In the genomic region with DNA sequence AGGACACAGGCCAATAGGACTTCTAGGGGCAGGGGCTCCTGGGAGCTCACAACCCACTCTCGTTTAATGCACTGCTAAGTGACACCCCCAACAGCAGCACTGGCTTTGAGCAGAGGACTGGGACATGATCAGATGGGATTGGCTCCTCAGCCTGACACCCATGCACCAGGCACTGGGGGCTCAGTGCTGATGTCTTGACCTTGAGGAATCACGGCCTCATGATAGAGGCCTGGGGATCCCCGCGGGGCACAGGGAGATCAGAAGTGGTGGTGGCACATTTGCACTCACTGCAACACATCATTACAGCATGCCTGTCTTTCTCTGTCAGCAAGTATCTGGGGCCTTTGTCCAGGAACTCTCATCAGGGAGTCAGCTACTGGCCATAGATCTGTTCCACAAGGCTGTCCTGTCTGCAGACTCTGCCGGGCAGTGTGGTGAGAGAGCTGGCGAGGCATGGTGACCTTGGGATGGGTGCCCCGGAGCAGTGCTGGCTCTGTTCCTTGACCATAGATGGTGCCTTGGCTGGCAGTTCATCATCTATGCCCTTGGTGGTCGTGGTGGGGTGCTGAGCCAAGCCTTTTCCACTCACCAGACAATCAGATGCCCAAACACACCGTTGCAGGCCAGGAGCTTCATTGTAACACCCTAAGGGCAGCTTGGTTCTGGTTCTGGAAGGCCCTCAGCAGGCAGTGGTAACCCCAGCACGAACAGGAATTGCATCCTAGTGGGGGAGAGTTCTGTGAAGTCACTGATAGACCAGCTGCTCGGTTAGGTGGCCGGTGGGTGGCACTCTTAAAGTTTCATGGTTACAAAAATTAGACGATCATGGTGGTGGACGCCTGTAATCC, we compare ENCODE assay signal across 14 cellular contexts. TPM values are rescaled to one million over a fixed set of nuclear protein-coding genes. Genes with fewer than 3 reads are reported as not detected.
DNase-seq lines count a peak whose midpoint lies in the region; ATAC-seq and TF ChIP-seq lines count a peak whose summit lies in the region.
"Had no signal": no experiment of that assay in that cellular context is flagged by ENCODE, and none has a peak within 500 bp of the region (broad histone marks: within the 10 kb centered on the region; RNA-seq: fewer than 3 reads in every experiment).

No MANE protein-coding gene starts in this region.

- TF ChIP-seq CTCF in adrenal gland (IDR thresholded peaks at IDR 0.05) (no peak), left ventricle myocardium inferior (IDR thresholded peaks at IDR 0.05; ENCODE audit: borderline replicate concordance) (no peak), testis (IDR thresholded peaks at IDR 0.05) (no peak)

- H3K36me3 ChIP-seq in Karpas-422 (ENCODE audit: insufficient read depth, low read length) (no peaks in the 10 kb centered on the region), adrenal gland (replicated peaks in 1 of 2) (no peaks in the 10 kb centered on the region), left ventricle myocardium inferior (no peaks in the 10 kb centered on the region), testis (ENCODE audit: low read depth, missing control alignments) (no peaks in the 10 kb centered on the region)

- H3K27ac ChIP-seq in Karpas-422 (ENCODE audit: low read length) (no peak overlapping the region), adrenal gland (no peak overlapping the region), left ventricle myocardium inferior (replicated peaks) (peak overlapping the region; percentile 38), testis (no peak overlapping the region)

- no peak overlapping the region for H3K4me2 ChIP-seq in Karpas-422 (ENCODE audit: low read depth, low read length, poor library complexity, severe bottlenecking)

- no peaks in the 10 kb centered on the region for H4K20me1 ChIP-seq in Karpas-422 (ENCODE audit: insufficient read depth, low read depth, low read length)

- intact Hi-C loops in adrenal gland (cut with DNase I) = loop anchor here (5.0 to 10.0 kb wide), 2 partner anchors 175 to 177 kb away; no protein-coding TSS in a partner anchor
- intact Hi-C loops in left ventricle myocardium inferior (cut with micrococcal nuclease) = no loop called here
- intact Hi-C loops in testis (cut with DNase I; ENCODE audit: low total_unique reads) = no loop called here

- H2AFZ ChIP-seq in Karpas-422 (ENCODE audit: low read length) = no peak overlapping the region

- H3K4me1 ChIP-seq in Karpas-422 (ENCODE audit: low read length) (peaks cover 69% of the 10 kb centered on the region), adrenal gland (replicated peaks in 1 of 2) (no peaks in the 10 kb centered on the region), left ventricle myocardium inferior (peaks cover 6% of the 10 kb centered on the region), testis (peaks cover 7% of the 10 kb centered on the region)

- H3K9ac ChIP-seq in Karpas-422 (ENCODE audit: low read length) = peak overlapping the region; percentile 12; the same call in 1 of the 2 replicates

- H3K4me3 ChIP-seq in Karpas-422 (ENCODE audit: low read length) = no peak overlapping the region
- no peak overlapping the region for H3K4me3 ChIP-seq in adrenal gland
- H3K4me3 ChIP-seq in left ventricle myocardium inferior = no peak overlapping the region
- no peak overlapping the region for H3K4me3 ChIP-seq in testis

- H3K9me3 ChIP-seq in Karpas-422 (ENCODE audit: low read length) (no peaks in the 10 kb centered on the region), adrenal gland (replicated peaks in 1 of 3) (no peaks in the 10 kb centered on the region), left ventricle myocardium inferior (replicated peaks) (no peaks in the 10 kb centered on the region), testis (no peaks in the 10 kb centered on the region)

- no peaks in the 10 kb centered on the region for H3K27me3 ChIP-seq in Karpas-422 (ENCODE audit: low read length)
- H3K27me3 ChIP-seq in adrenal gland = no peaks in the 10 kb centered on the region
- no peaks in the 10 kb centered on the region for H3K27me3 ChIP-seq in left ventricle myocardium inferior (ENCODE audit: low read depth)
- H3K27me3 ChIP-seq in testis = no peaks in the 10 kb centered on the region

- TF ChIP-seq POLR2A in adrenal gland (IDR thresholded peaks at IDR 0.05) (no peak), testis (IDR thresholded peaks at IDR 0.05) (no peak)

- no peak for ATAC-seq in HG03469 (IDR thresholded peaks at IDR 0.05; ENCODE audit: unreplicated experiment)
- ATAC-seq in HG03045 (IDR thresholded peaks at IDR 0.05; ENCODE audit: unreplicated experiment) = no peak

- H3K9me2 ChIP-seq in Karpas-422 (replicated peaks; ENCODE audit: insufficient read depth, low read length) = no peaks in the 10 kb centered on the region

- no peaks in the 10 kb centered on the region for H3K79me2 ChIP-seq in Karpas-422 (ENCODE audit: low read length)

- no peak for DNase-seq in Karpas-422
- peak in 4 of 7 donors; percentile 27 to 42 (median 36) for DNase-seq in adrenal gland
- peak; percentile 24 for DNase-seq in left ventricle myocardium inferior
- peak; percentile 47 for DNase-seq in testis
- DNase-seq in stimulated activated naive CD4-positive, alpha-beta T cell treated with Interleukin-2 at 50 U/mL for 16 hours (lab: John Stamatoyannopoulos, UW) = no peak
- DNase-seq: ACHN, HCEC 1CT, NCI-H1417 treated with DMSO at 0.1 percent for 48 hours, NCI-H1930, NCI-H345, NCI-H524 treated with DMSO at 0.1 percent for 48 hours, RPMI8226 had no signal

- 70 to 87% (median 75%) methylated on average over 8 to 14 of the region's 14 CpGs for WGBS in adrenal gland, 4 donors
- WGBS in testis, 2 donors = 79 to 84% methylated on average over 3 to 14 of the region's 14 CpGs

RNA-seq across cellular contexts. Expression of gene PARP1, which starts 22.2 kb away (rescaled TPM):
- 298 and 586 TPM in 2 replicates for total RNA-seq in Karpas-422 (2014; rRNA removed; shearing (Covaris generic); ENCODE audit: low replicate concordance)
- total RNA-seq in adrenal gland = 100 to 1,000 TPM in 4 of 8 donors, 10 to 100 TPM in 4; 56.0 to 150 (median 89.8) TPM
- 10 to 100 TPM; 15.3 to 66.1 (median 19.6) TPM for polyA plus RNA-seq in adrenal gland
- total RNA-seq in left ventricle myocardium inferior = 138 TPM
- 100 to 1,000 TPM; 199 to 224 TPM for total RNA-seq in testis
- 109 TPM for polyA plus RNA-seq in testis (ENCODE audit: insufficient read depth, low read depth, low replicate concordance)

Comparison
In these comparisons a context has a peak if more than half of its experiments do, and no peak if none do; other contexts are left out.
1. DNase-seq: peak in adrenal gland (4 of 7), left ventricle myocardium inferior (single experiment) and testis (single experiment); none in Karpas-422 (single experiment) and stimulated activated naive CD4-positive, alpha-beta T cell treated with Interleukin-2 at 50 U/mL for 16 hours (single experiment).
2. intact Hi-C loops: an anchor here in adrenal gland (5.0 to 10.0 kb wide); none called in left ventricle myocardium inferior and testis.